ENCODE assay signal across 36 cellular contexts in the genomic region with DNA sequence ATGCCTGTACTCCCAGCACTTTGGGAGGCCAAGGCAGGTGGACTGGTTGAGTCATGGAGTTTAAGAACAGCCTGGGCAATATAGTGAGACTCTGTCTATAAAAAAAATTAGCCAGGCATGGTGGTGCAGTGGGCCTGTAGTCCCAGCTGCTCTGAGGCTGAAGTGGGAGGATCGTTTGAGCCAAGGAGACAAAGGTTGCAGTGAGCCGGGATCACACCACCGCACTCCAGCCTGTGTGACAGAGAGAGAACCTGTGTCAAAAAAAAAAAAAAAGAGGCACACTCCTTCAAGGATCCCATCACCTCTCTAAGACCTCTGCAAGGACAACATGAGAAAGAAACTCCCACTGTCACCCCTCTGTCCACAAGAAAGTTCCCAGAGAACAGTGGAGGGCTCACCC. TPM values are rescaled to one million over a fixed set of nuclear protein-coding genes. Genes with fewer than 3 reads are reported as not detected.
"Had no signal": no experiment of that assay in that cellular context is flagged by ENCODE, and none has a peak within 500 bp of the region (broad histone marks: within the 10 kb centered on the region; RNA-seq: fewer than 3 reads in every experiment).

No MANE protein-coding gene starts in this region.

- H3K27ac ChIP-seq: ascending aorta, brain microvascular endothelial cell, coronary artery, dorsolateral prefrontal cortex, esophagus muscularis mucosa, foreskin keratinocyte, gastrocnemius medialis, heart left ventricle had no signal

- H3K27ac Mint-ChIP-seq: activated CD4-positive, alpha-beta T cell treated with anti-CD3 and anti-CD28 coated beads for 36 hours; activated CD4-positive, alpha-beta T cell treated with anti-CD3 and anti-CD28 coated beads, Interleukin-2, amount 10 ng/mL, durations not matched to agents 24 days and 14 days; activated CD8-positive, alpha-beta memory T cell treated with anti-CD3 and anti-CD28 coated beads, Interleukin-2, amount 10 ng/mL, durations not matched to agents 7 days and 5 days; activated CD8-positive, alpha-beta T cell treated with anti-CD3 and anti-CD28 coated beads for 36 hours; activated naive CD4-positive, alpha-beta T cell treated with anti-CD3 and anti-CD28 coated beads, Interleukin-2, amount 10 ng/mL, durations not matched to agents 7 days and 5 days; activated naive CD8-positive, alpha-beta T cell treated with anti-CD3 and anti-CD28 coated beads, Interleukin-2, amount 10 ng/mL, durations not matched to agents 7 days and 5 days; activated T-cell treated with anti-CD3 and anti-CD28 coated beads, Interleukin-2, amount 50 U/mL, for 24 hours; activated T-cell treated with anti-CD3 and anti-CD28 coated beads, Interleukin-2, amount 50 U/mL, for 72 hours; dendritic cell treated with granulocyte-macrophage colony-stimulating factor and Interleukin-4, amounts not matched to agents 40 ng/mL and 50 ng/mL, for 4 days; endodermal cell; T-helper 1 cell treated with Interleukin-12 subunit alpha and Interleukin-12 subunit beta and Interleukin-4 antibody, amounts not matched to agents 30 μg/mL and 1 μg/mL, for 36 hours; T-helper 2 cell treated with Interferon-gamma antibody and Interleukin-4, amounts not matched to agents 5 μg/mL and 100 μg/mL, for 36 hours had no signal

- H3K4me3 Mint-ChIP-seq: activated CD4-positive, alpha-beta T cell treated with anti-CD3 and anti-CD28 coated beads for 36 hours; activated CD4-positive, alpha-beta T cell treated with anti-CD3 and anti-CD28 coated beads, Interleukin-2, amount 10 ng/mL, durations not matched to agents 24 days and 14 days; activated CD8-positive, alpha-beta memory T cell treated with anti-CD3 and anti-CD28 coated beads, Interleukin-2, amount 10 ng/mL, durations not matched to agents 7 days and 5 days; activated CD8-positive, alpha-beta T cell treated with anti-CD3 and anti-CD28 coated beads for 36 hours; activated naive CD4-positive, alpha-beta T cell treated with anti-CD3 and anti-CD28 coated beads, Interleukin-2, amount 10 ng/mL, durations not matched to agents 7 days and 5 days; activated naive CD8-positive, alpha-beta T cell treated with anti-CD3 and anti-CD28 coated beads, Interleukin-2, amount 10 ng/mL, durations not matched to agents 7 days and 5 days; activated T-cell treated with anti-CD3 and anti-CD28 coated beads, Interleukin-2, amount 50 U/mL, for 24 hours; dendritic cell treated with granulocyte-macrophage colony-stimulating factor and Interleukin-4, amounts not matched to agents 40 ng/mL and 50 ng/mL, for 4 days; endodermal cell; T-helper 1 cell treated with Interleukin-12 subunit alpha and Interleukin-12 subunit beta and Interleukin-4 antibody, amounts not matched to agents 30 μg/mL and 1 μg/mL, for 36 hours had no signal

- H3K4me3 ChIP-seq: ascending aorta, coronary artery, dorsolateral prefrontal cortex, esophagus muscularis mucosa, gastrocnemius medialis, heart left ventricle had no signal

- H3K4me1 ChIP-seq: foreskin keratinocyte had no signal

- DNase-seq: activated CD4-positive, alpha-beta T cell treated with anti-CD3 and anti-CD28 coated beads for 36 hours; activated CD4-positive, alpha-beta T cell treated with anti-CD3 and anti-CD28 coated beads, Interleukin-2, amount 10 ng/mL, durations not matched to agents 24 days and 14 days; activated CD4-positive, CD25-positive, alpha-beta regulatory T cell; activated CD4-positive, CD25-positive, alpha-beta regulatory T cell treated with anti-CD3 and anti-CD28 coated beads, Interleukin-2, amount 50 U/mL, for 72 hours; activated CD8-positive, alpha-beta memory T cell treated with anti-CD3 and anti-CD28 coated beads, Interleukin-2, amount 10 ng/mL, durations not matched to agents 7 days and 5 days; activated CD8-positive, alpha-beta memory T cell treated with anti-CD3 and anti-CD28 coated beads, Interleukin-2, amount 50 U/mL, for 4 hours; activated CD8-positive, alpha-beta T cell treated with anti-CD3 and anti-CD28 coated beads for 36 hours; activated gamma-delta T cell; activated naive CD4-positive, alpha-beta T cell; activated naive CD4-positive, alpha-beta T cell treated with anti-CD3 and anti-CD28 coated beads, Interleukin-2, amount 10 ng/mL, durations not matched to agents 7 days and 5 days; activated naive CD8-positive, alpha-beta T cell treated with anti-CD3 and anti-CD28 coated beads, Interleukin-2, amount 10 ng/mL, durations not matched to agents 7 days and 5 days; activated T-cell treated with anti-CD3 and anti-CD28 coated beads, Interleukin-2, amount 50 U/mL, for 24 hours; activated T-cell treated with anti-CD3 and anti-CD28 coated beads, Interleukin-2, amount 50 U/mL, for 72 hours; brain microvascular endothelial cell; dorsolateral prefrontal cortex; effector memory CD4-positive, alpha-beta T cell; endodermal cell; erythroblast; foreskin keratinocyte; gastrocnemius medialis; glutamatergic neuron; heart left ventricle; T-cell; T1000 had no signal

- ATAC-seq: activated CD4-positive, alpha-beta T cell treated with anti-CD3 and anti-CD28 coated beads for 36 hours; activated CD8-positive, alpha-beta memory T cell treated with anti-CD3 and anti-CD28 coated beads, Interleukin-2, amount 10 ng/mL, durations not matched to agents 7 days and 5 days; activated CD8-positive, alpha-beta T cell treated with anti-CD3 and anti-CD28 coated beads for 36 hours; activated naive CD4-positive, alpha-beta T cell treated with anti-CD3 and anti-CD28 coated beads, Interleukin-2, amount 50 U/mL, for 72 hours; activated T-cell treated with anti-CD3 and anti-CD28 coated beads, Interleukin-2, amount 50 U/mL, for 72 hours; foreskin keratinocyte; gastrocnemius medialis; heart left ventricle; T-cell had no signal

- H3K36me3 ChIP-seq: ascending aorta, brain microvascular endothelial cell, esophagus muscularis mucosa, gastrocnemius medialis, heart left ventricle had no signal

- H3K9me3 Mint-ChIP-seq: activated CD4-positive, alpha-beta T cell treated with anti-CD3 and anti-CD28 coated beads, Interleukin-2, amount 10 ng/mL, durations not matched to agents 24 days and 14 days; activated CD8-positive, alpha-beta T cell treated with anti-CD3 and anti-CD28 coated beads for 36 hours; activated naive CD4-positive, alpha-beta T cell treated with anti-CD3 and anti-CD28 coated beads, Interleukin-2, amount 10 ng/mL, durations not matched to agents 7 days and 5 days; activated naive CD4-positive, alpha-beta T cell treated with anti-CD3 and anti-CD28 coated beads, Interleukin-2, amount 50 U/mL, for 72 hours; activated naive CD8-positive, alpha-beta T cell treated with anti-CD3 and anti-CD28 coated beads, Interleukin-2, amount 10 ng/mL, durations not matched to agents 7 days and 5 days; activated T-cell treated with anti-CD3 and anti-CD28 coated beads, Interleukin-2, amount 50 U/mL, for 24 hours; activated T-cell treated with anti-CD3 and anti-CD28 coated beads, Interleukin-2, amount 50 U/mL, for 72 hours; central memory CD8-positive, alpha-beta T cell; dendritic cell treated with granulocyte-macrophage colony-stimulating factor and Interleukin-4, amounts not matched to agents 40 ng/mL and 50 ng/mL, for 4 days; T-cell; T-helper 1 cell treated with Interleukin-12 subunit alpha and Interleukin-12 subunit beta and Interleukin-4 antibody, amounts not matched to agents 30 μg/mL and 1 μg/mL, for 36 hours; T-helper 2 cell treated with Interferon-gamma antibody and Interleukin-4, amounts not matched to agents 5 μg/mL and 100 μg/mL, for 36 hours had no signal

- H3K36me3 Mint-ChIP-seq: activated CD8-positive, alpha-beta memory T cell treated with anti-CD3 and anti-CD28 coated beads, Interleukin-2, amount 10 ng/mL, durations not matched to agents 7 days and 5 days; activated naive CD8-positive, alpha-beta T cell treated with anti-CD3 and anti-CD28 coated beads, Interleukin-2, amount 10 ng/mL, durations not matched to agents 7 days and 5 days; T-cell had no signal

- H3K9me3 ChIP-seq: ascending aorta, esophagus muscularis mucosa, gastrocnemius medialis, heart left ventricle had no signal

RNA-seq across cellular contexts. Expression of a gene that starts 4.4 kb away (rescaled TPM):
- total RNA-seq: activated CD4-positive, alpha-beta T cell treated with anti-CD3 and anti-CD28 coated beads for 36 hours; activated CD4-positive, alpha-beta T cell treated with anti-CD3 and anti-CD28 coated beads, Interleukin-2, amount 10 ng/mL, durations not matched to agents 24 days and 14 days; activated CD8-positive, alpha-beta memory T cell treated with anti-CD3 and anti-CD28 coated beads for 36 hours; activated CD8-positive, alpha-beta memory T cell treated with anti-CD3 and anti-CD28 coated beads, Interleukin-2, amount 10 ng/mL, durations not matched to agents 7 days and 5 days; activated CD8-positive, alpha-beta T cell treated with anti-CD3 and anti-CD28 coated beads for 36 hours; activated naive CD4-positive, alpha-beta T cell treated with anti-CD3 and anti-CD28 coated beads, Interleukin-2, amount 50 U/mL, for 72 hours; activated naive CD8-positive, alpha-beta T cell treated with anti-CD3 and anti-CD28 coated beads, Interleukin-2, amount 10 ng/mL, durations not matched to agents 7 days and 5 days; activated T-cell treated with anti-CD3 and anti-CD28 coated beads, Interleukin-2, amount 50 U/mL, for 72 hours; ascending aorta; bronchial epithelial cell; cardiac septum; esophagus muscularis mucosa; foreskin keratinocyte; gastrocnemius medialis; T-cell had no signal
- polyA plus RNA-seq: foreskin keratinocyte, heart left ventricle had no signal

RNA-seq across cellular contexts. Expression of a gene that starts 10.3 kb away (rescaled TPM):
- total RNA-seq: activated CD8-positive, alpha-beta T cell treated with anti-CD3 and anti-CD28 coated beads for 36 hours; activated naive CD4-positive, alpha-beta T cell treated with anti-CD3 and anti-CD28 coated beads, Interleukin-2, amount 50 U/mL, for 72 hours; ascending aorta; bronchial epithelial cell; gastrocnemius medialis; T-cell had no signal

RNA-seq across cellular contexts. Expression of a gene that starts 25.2 kb away (rescaled TPM):
- total RNA-seq: activated CD4-positive, alpha-beta T cell treated with anti-CD3 and anti-CD28 coated beads for 36 hours; activated CD4-positive, alpha-beta T cell treated with anti-CD3 and anti-CD28 coated beads, Interleukin-2, amount 10 ng/mL, durations not matched to agents 24 days and 14 days; activated CD8-positive, alpha-beta memory T cell treated with anti-CD3 and anti-CD28 coated beads for 36 hours; activated CD8-positive, alpha-beta memory T cell treated with anti-CD3 and anti-CD28 coated beads, Interleukin-2, amount 10 ng/mL, durations not matched to agents 7 days and 5 days; activated CD8-positive, alpha-beta T cell treated with anti-CD3 and anti-CD28 coated beads for 36 hours; activated naive CD4-positive, alpha-beta T cell treated with anti-CD3 and anti-CD28 coated beads, Interleukin-2, amount 50 U/mL, for 72 hours; activated naive CD8-positive, alpha-beta T cell treated with anti-CD3 and anti-CD28 coated beads, Interleukin-2, amount 10 ng/mL, durations not matched to agents 7 days and 5 days; activated T-cell treated with anti-CD3 and anti-CD28 coated beads, Interleukin-2, amount 50 U/mL, for 72 hours; ascending aorta; bronchial epithelial cell; cardiac septum; cerebellum; foreskin keratinocyte; gastrocnemius medialis; heart left ventricle; T-cell had no signal
- polyA plus RNA-seq: foreskin keratinocyte, heart left ventricle had no signal
